ENCODE assay signal across 10 cellular contexts in genomic region chr19:38676878-38677646, GRCh38. TPM values are rescaled to one million over a fixed set of nuclear protein-coding genes. Genes with fewer than 3 reads are reported as not detected.
DNase-seq lines count a peak whose midpoint lies in the region; ATAC-seq and TF ChIP-seq lines count a peak whose summit lies in the region.
"Had no signal": no experiment of that assay in that cellular context is flagged by ENCODE, and none has a peak within 500 bp of the region (broad histone marks: within the 10 kb centered on the region; RNA-seq: fewer than 3 reads in every experiment).

No MANE protein-coding gene starts in this region.

- DNase-seq in CD8-positive, alpha-beta memory T cell = no peak
- DNase-seq in heart left ventricle = no peak
- DNase-seq in prostate gland (ENCODE audit: low spot score) = no peak
- DNase-seq in MG63 = no peak
- DNase-seq in 8988T = no peak
- no peak for DNase-seq in stimulated activated CD4-positive, alpha-beta T cell treated with anti-CD3 and anti-CD28 coated beads, Interleukin-15, amount 100 ng/mL, for 24 hours
- DNase-seq: activated CD8-positive, alpha-beta memory T cell treated with anti-CD3 and anti-CD28 coated beads, Interleukin-2, amount 50 U/mL, for 4 hours; midbrain had no signal

- POLR2A ChIA-PET in CD8-positive, alpha-beta memory T cell (lab: Charles Lee) = no interaction called here

- H3K36me3 ChIP-seq in CD8-positive, alpha-beta memory T cell (ENCODE audit: insufficient read depth, low read length) = no peaks in the 10 kb centered on the region
- H3K36me3 ChIP-seq in heart left ventricle (peaks cover 0 to 17% (median 7%) of the 10 kb centered on the region in 9 donors), prostate gland (no peaks in the 10 kb centered on the region), MG63 (peaks cover 88% of the 10 kb centered on the region)

- ATAC-seq in heart left ventricle (no peak), GM21390 (IDR thresholded peaks at IDR 0.05; ENCODE audit: unreplicated experiment) (no peak)

- H3K9me3 Mint-ChIP-seq in CD8-positive, alpha-beta memory T cell = no peaks in the 10 kb centered on the region

- no peaks in the 10 kb centered on the region for H3K27me3 ChIP-seq in CD8-positive, alpha-beta memory T cell (ENCODE audit: insufficient read depth, low read length, poor library complexity, severe bottlenecking)
- no peaks in the 10 kb centered on the region for H3K27me3 ChIP-seq in heart left ventricle
- H3K27me3 ChIP-seq in prostate gland (replicated peaks; ENCODE audit: insufficient read depth) = no peaks in the 10 kb centered on the region
- no peaks in the 10 kb centered on the region for H3K27me3 ChIP-seq in MG63

- peaks cover 75% of the 10 kb centered on the region for H3K4me1 ChIP-seq in CD8-positive, alpha-beta memory T cell (ENCODE audit: insufficient read depth, low read length)
- peaks cover 36 to 97% (median 87%) of the 10 kb centered on the region in 12 donors for H3K4me1 ChIP-seq in heart left ventricle
- H3K4me1 ChIP-seq in prostate gland (replicated peaks) = peaks cover 24% of the 10 kb centered on the region

- H3K4me3 ChIP-seq in CD8-positive, alpha-beta memory T cell (ENCODE audit: low read length) = no peak overlapping the region
- H3K4me3 ChIP-seq in WI38 (ENCODE audit: low read depth, low read length) = peak overlapping the region; percentile 17; the same call in 1 of the 2 replicates
- H3K4me3 ChIP-seq in heart left ventricle = no peak overlapping the region
- no peak overlapping the region for H3K4me3 ChIP-seq in prostate gland
- no peak overlapping the region for H3K4me3 ChIP-seq in MG63

- 59 to 67% (median 64%) methylated on average over 11 of the region's 11 CpGs for WGBS in heart left ventricle, 4 donors
- 75% methylated on average over 11 of the region's 11 CpGs for WGBS in prostate gland

- peak overlapping the region in 6 of 7 donors; percentile 48 to 75 (median 69) for H3K4me3 Mint-ChIP-seq in CD8-positive, alpha-beta memory T cell

- H3K27me3 Mint-ChIP-seq in CD8-positive, alpha-beta memory T cell = no peaks in the 10 kb centered on the region

- peaks cover 6 to 16% (median 6%) of the 10 kb centered on the region in 3 donors for H3K36me3 Mint-ChIP-seq in CD8-positive, alpha-beta memory T cell

- peak overlapping the region; percentile 65 for H3K27ac ChIP-seq in CD8-positive, alpha-beta memory T cell (ENCODE audit: low read depth, low read length)
- peak overlapping the region; percentile 83 to 96 (median 90) for H3K27ac ChIP-seq in heart left ventricle
- H3K27ac ChIP-seq in prostate gland = peak overlapping the region; percentile 87 to 90

- peak overlapping the region; percentile 13 to 100 (median 95) for H3K27ac Mint-ChIP-seq in CD8-positive, alpha-beta memory T cell

- TF ChIP-seq POLR2A in heart left ventricle (IDR thresholded peaks at IDR 0.05) (no peak), prostate gland (IDR thresholded peaks at IDR 0.05) (no peak)

- no peak for TF ChIP-seq CTCF in WI38 (IDR thresholded peaks at IDR 0.05; ENCODE audit: low read depth, low read length)
- no peak for TF ChIP-seq CTCF in heart left ventricle (IDR thresholded peaks at IDR 0.05)
- no peak for TF ChIP-seq CTCF in prostate gland (IDR thresholded peaks at IDR 0.05)

- CTCF ChIA-PET in CD8-positive, alpha-beta memory T cell (lab: Charles Lee) = interaction anchor here (1.4 kb wide), 1 partner anchor 35 kb away, joined by 3 read pairs; no protein-coding TSS in a partner anchor

- peaks cover 78 to 85% (median 80%) of the 10 kb centered on the region in 3 donors for H3K4me1 Mint-ChIP-seq in CD8-positive, alpha-beta memory T cell

- H3K9me3 ChIP-seq in CD8-positive, alpha-beta memory T cell (ENCODE audit: low read length) = no peaks in the 10 kb centered on the region
- H3K9me3 ChIP-seq in heart left ventricle (no peaks in the 10 kb centered on the region), prostate gland (no peaks in the 10 kb centered on the region), MG63 (no peaks in the 10 kb centered on the region)

- intact Hi-C loops in heart left ventricle (cut with DNase I) (no loop called here), prostate gland (cut with DNase I) (no loop called here)

RNA-seq across cellular contexts. Expression of gene ACTN4, which starts 29.6 kb away (rescaled TPM):
- total RNA-seq in CD8-positive, alpha-beta memory T cell = 100 to 1,000 TPM; 295 to 314 TPM
- polyA plus RNA-seq in CD8-positive, alpha-beta memory T cell = 31.9 TPM
- total RNA-seq in heart left ventricle (100 to 1,000 TPM; 124 to 307 (median 154) TPM), prostate gland (100 to 1,000 TPM; 312 to 330 TPM)
- polyA plus RNA-seq in heart left ventricle = 100 to 1,000 TPM; 100 to 107 TPM
- total RNA-seq in MG63 (2014; rRNA removed; shearing (Covaris generic); ENCODE audit: low replicate concordance) = 476 and 621 TPM in 2 replicates

RNA-seq across cellular contexts. Expression of gene EIF3K, which starts 58.1 kb away (rescaled TPM):
- 100 to 1,000 TPM; 275 to 282 TPM for total RNA-seq in CD8-positive, alpha-beta memory T cell
- polyA plus RNA-seq in CD8-positive, alpha-beta memory T cell = 401 TPM
- total RNA-seq in heart left ventricle (1,000 to 10,000 TPM in 1 of 9 donors, 100 to 1,000 TPM in 8; 447 to 1,239 (median 596) TPM), prostate gland (100 to 1,000 TPM; 368 to 618 TPM)
- polyA plus RNA-seq in heart left ventricle = 100 to 1,000 TPM; 761 to 801 TPM
- total RNA-seq in MG63 (2014; rRNA removed; shearing (Covaris generic); ENCODE audit: low replicate concordance) = 252 and 669 TPM in 2 replicates

RNA-seq across cellular contexts. Expression of gene MAP4K1, which starts 59.3 kb away (rescaled TPM):
- 100 to 1,000 TPM; 161 to 162 TPM for total RNA-seq in CD8-positive, alpha-beta memory T cell
- polyA plus RNA-seq in CD8-positive, alpha-beta memory T cell = 178 TPM
- total RNA-seq in heart left ventricle (1 to 10 TPM; 1.2 to 9.9 (median 2.7) TPM), prostate gland (10 to 100 TPM in 1 of 2 donors, 1 to 10 TPM in 1; 1.6 to 14.1 TPM)
- 1 to 10 TPM in 1 of 2 donors, under 1 TPM in 1; 0.69 to 2.7 TPM for polyA plus RNA-seq in heart left ventricle
- 0.30 TPM in 1 of 2 replicates, not detected in the other for total RNA-seq in MG63 (2014; rRNA removed; shearing (Covaris generic); ENCODE audit: low replicate concordance)

Comparison
In these comparisons a context has a peak if more than half of its experiments do, and no peak if none do; other contexts are left out.
1. RNA of gene MAP4K1, which starts 59.3 kb away (total RNA-seq): 161 to 162 TPM in CD8-positive, alpha-beta memory T cell; 1.6 to 14.1 TPM in prostate gland, 1.2 to 9.9 TPM in heart left ventricle and 0.30 TPM in MG63; every median in the first group is over 10 times any median in the second.
2. Peak in every context shown above with its lines, with median percentiles within 50 percentile points of each other: H3K27ac ChIP-seq.